Comparison of ENCODE assay signal across 33 cellular contexts in the genomic region with DNA sequence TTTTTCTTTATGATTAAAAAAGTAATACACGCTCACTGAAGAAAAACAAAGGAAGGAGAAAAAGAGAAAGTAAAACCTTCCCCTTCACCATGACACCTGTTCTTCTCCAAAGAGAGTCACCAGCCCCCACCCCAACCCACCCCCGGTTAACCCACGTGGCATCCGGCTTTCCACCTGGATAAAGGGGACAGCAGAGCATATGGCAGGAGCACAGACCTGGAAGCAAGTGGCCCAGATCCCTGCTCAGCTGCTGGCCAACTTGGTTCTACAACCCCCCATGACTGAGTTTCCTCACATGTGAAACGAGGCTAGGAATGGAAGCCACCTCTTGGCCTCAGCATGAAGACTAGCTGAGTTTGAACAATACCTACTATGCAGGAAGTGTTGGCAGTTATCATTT.
"Had no signal": no experiment of that assay in that cellular context is flagged by ENCODE, and none has a peak within 500 bp of the region (broad histone marks: within the 10 kb centered on the region; RNA-seq: fewer than 3 reads in every experiment).

No MANE protein-coding gene starts in this region.

- H3K4me1 ChIP-seq: body of pancreas, breast epithelium had no signal

- H3K27me3 ChIP-seq: adrenal gland, body of pancreas, brain microvascular endothelial cell, breast epithelium had no signal

- H3K36me3 ChIP-seq: adrenal gland, brain microvascular endothelial cell had no signal

- ATAC-seq: activated CD8-positive, alpha-beta T cell treated with anti-CD3 and anti-CD28 coated beads for 36 hours; activated naive CD4-positive, alpha-beta T cell treated with anti-CD3 and anti-CD28 coated beads, Interleukin-2, amount 50 U/mL, for 72 hours; activated T-cell treated with anti-CD3 and anti-CD28 coated beads, Interleukin-2, amount 50 U/mL, for 4 hours; activated T-cell treated with anti-CD3 and anti-CD28 coated beads, Interleukin-2, amount 50 U/mL, for 72 hours; activated T-helper 17 cell treated with anti-CD3 and anti-CD28 coated beads, Interleukin-2, amount 50 U/mL, for 72 hours; body of pancreas had no signal

- DNase-seq: activated B cell treated with CpG ODN at 0.5 μM for 24 hours; activated CD4-positive, alpha-beta memory T cell treated with anti-CD3 and anti-CD28 coated beads for 36 hours; activated CD4-positive, alpha-beta T cell treated with anti-CD3 and anti-CD28 coated beads for 4 hours; activated CD4-positive, alpha-beta T cell treated with anti-CD3 and anti-CD28 coated beads, Interleukin-2, amount 10 ng/mL, durations not matched to agents 24 days and 14 days; activated CD4-positive, alpha-beta T cell treated with anti-CD3 and anti-CD28 coated beads, Interleukin-2, amount 50 U/mL, for 1 hour; activated CD4-positive, alpha-beta T cell treated with anti-CD3 and anti-CD28 coated beads, Interleukin-2, amount 50 U/mL, for 4 hours; activated CD4-positive, CD25-positive, alpha-beta regulatory T cell treated with anti-CD3 and anti-CD28 coated beads, Interleukin-2, amount 50 U/mL, for 72 hours; activated CD8-positive, alpha-beta memory T cell treated with anti-CD3 and anti-CD28 coated beads, Interleukin-2, amount 50 U/mL, for 4 hours; activated CD8-positive, alpha-beta T cell treated with anti-CD3 and anti-CD28 coated beads for 36 hours; activated effector memory CD4-positive, alpha-beta T cell treated with anti-CD3 and anti-CD28 coated beads, Interleukin-2, amount 50 U/mL, for 16 hours; activated gamma-delta T cell treated with Interleukin-2 at 50 U/mL for 16 hours; activated naive CD4-positive, alpha-beta T cell; activated naive CD4-positive, alpha-beta T cell treated with anti-CD3 and anti-CD28 coated beads for 36 hours; activated naive CD4-positive, alpha-beta T cell treated with anti-CD3 and anti-CD28 coated beads, Interleukin-2, amount 50 U/mL, for 16 hours; activated naive CD8-positive, alpha-beta T cell treated with anti-CD3 and anti-CD28 coated beads for 36 hours; activated T-cell treated with anti-CD3 and anti-CD28 coated beads for 4 hours; activated T-cell treated with anti-CD3 and anti-CD28 coated beads, Interleukin-2, amount 50 U/mL, for 1 hour; activated T-cell treated with anti-CD3 and anti-CD28 coated beads, Interleukin-2, amount 50 U/mL, for 4 hours; activated T-cell treated with anti-CD3 and anti-CD28 coated beads, Interleukin-2, amount 50 U/mL, for 72 hours; adrenal gland; amniotic stem cell; aorta; body of pancreas; brain microvascular endothelial cell; central memory CD4-positive, alpha-beta T cell; cerebellar nuclear complex; T-helper 1 cell; T-helper 2 cell; T-helper 9 cell had no signal

- H3K9me3 ChIP-seq: adrenal gland, body of pancreas, breast epithelium had no signal

- H3K27ac ChIP-seq: adrenal gland, body of pancreas, brain microvascular endothelial cell, breast epithelium, VCaP had no signal

- H3K4me3 ChIP-seq: adrenal gland, body of pancreas, breast epithelium had no signal
